Comparison of ENCODE assay signal across 17 cellular contexts in the genomic region with DNA sequence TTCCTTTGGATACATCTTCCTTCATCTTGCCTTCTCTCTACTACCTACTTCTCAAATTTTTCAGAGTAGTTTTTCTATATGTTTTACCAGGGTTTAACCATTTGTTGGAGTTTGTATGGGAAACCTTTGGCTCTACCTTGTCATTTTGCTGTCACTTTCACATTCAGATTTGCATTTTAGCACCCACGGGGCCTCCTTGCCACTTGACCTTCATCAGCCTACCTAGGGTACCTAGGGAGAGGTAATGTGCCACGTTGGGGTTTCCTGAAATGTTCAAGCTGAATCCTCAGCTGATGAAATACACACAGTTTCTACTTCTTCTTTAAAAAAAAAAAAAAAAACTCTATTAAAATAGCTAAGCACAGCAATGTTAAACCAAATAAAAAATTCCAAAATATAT.
"Had no signal": no experiment of that assay in that cellular context is flagged by ENCODE, and none has a peak within 500 bp of the region (broad histone marks: within the 10 kb centered on the region; RNA-seq: fewer than 3 reads in every experiment).

No MANE protein-coding gene starts in this region.

- H3K36me3 Mint-ChIP-seq: activated CD8-positive, alpha-beta memory T cell treated with anti-CD3 and anti-CD28 coated beads, Interleukin-2, amount 10 ng/mL, durations not matched to agents 7 days and 5 days; activated naive CD8-positive, alpha-beta T cell treated with anti-CD3 and anti-CD28 coated beads, Interleukin-2, amount 10 ng/mL, durations not matched to agents 7 days and 5 days; naive thymus-derived CD4-positive, alpha-beta T cell; stimulated activated effector memory CD8-positive, alpha-beta T cell treated with anti-CD3 and anti-CD28 coated beads, Interleukin-12 subunit alpha, Interleukin-12 subunit beta, amount 100 ng/mL, for 72 hours; type B pancreatic cell had no signal

- H3K27ac Mint-ChIP-seq: activated CD8-positive, alpha-beta memory T cell treated with anti-CD3 and anti-CD28 coated beads, Interleukin-2, amount 10 ng/mL, durations not matched to agents 7 days and 5 days; activated naive CD8-positive, alpha-beta T cell treated with anti-CD3 and anti-CD28 coated beads, Interleukin-2, amount 10 ng/mL, durations not matched to agents 7 days and 5 days; stimulated activated effector memory CD8-positive, alpha-beta T cell treated with anti-CD3 and anti-CD28 coated beads, Interleukin-12 subunit alpha, Interleukin-12 subunit beta, amount 100 ng/mL, for 72 hours; T-helper 17 cell; type B pancreatic cell had no signal

- H3K27me3 Mint-ChIP-seq: activated CD8-positive, alpha-beta memory T cell treated with anti-CD3 and anti-CD28 coated beads, Interleukin-2, amount 10 ng/mL, durations not matched to agents 7 days and 5 days had no signal

- ATAC-seq: activated CD8-positive, alpha-beta memory T cell treated with anti-CD3 and anti-CD28 coated beads, Interleukin-2, amount 10 ng/mL, durations not matched to agents 7 days and 5 days; activated T-cell treated with anti-CD3 and anti-CD28 coated beads, Interleukin-2, amount 50 U/mL, for 4 hours; naive thymus-derived CD4-positive, alpha-beta T cell; psoas muscle; right lobe of liver; stimulated activated effector memory CD8-positive, alpha-beta T cell treated with anti-CD3 and anti-CD28 coated beads, Interleukin-12 subunit alpha, Interleukin-12 subunit beta, amount 100 ng/mL, for 72 hours; T-helper 17 cell had no signal

- H3K4me3 Mint-ChIP-seq: activated CD8-positive, alpha-beta memory T cell treated with anti-CD3 and anti-CD28 coated beads, Interleukin-2, amount 10 ng/mL, durations not matched to agents 7 days and 5 days; activated naive CD8-positive, alpha-beta T cell treated with anti-CD3 and anti-CD28 coated beads, Interleukin-2, amount 10 ng/mL, durations not matched to agents 7 days and 5 days; activated T-cell treated with anti-CD3 and anti-CD28 coated beads, Interleukin-2, amount 50 U/mL, for 4 hours; stimulated activated effector memory CD8-positive, alpha-beta T cell treated with anti-CD3 and anti-CD28 coated beads, Interleukin-12 subunit alpha, Interleukin-12 subunit beta, amount 100 ng/mL, for 72 hours; T-helper 17 cell; type B pancreatic cell had no signal

- H3K9me3 ChIP-seq: breast epithelium, psoas muscle, right lobe of liver had no signal

- H3K36me3 ChIP-seq: breast epithelium, right lobe of liver had no signal

- H3K27ac ChIP-seq: breast epithelium, dorsolateral prefrontal cortex, psoas muscle, right lobe of liver had no signal

- H3K9me3 Mint-ChIP-seq: activated naive CD8-positive, alpha-beta T cell treated with anti-CD3 and anti-CD28 coated beads, Interleukin-2, amount 10 ng/mL, durations not matched to agents 7 days and 5 days; activated T-cell treated with anti-CD3 and anti-CD28 coated beads, Interleukin-2, amount 50 U/mL, for 4 hours; naive thymus-derived CD4-positive, alpha-beta T cell; stimulated activated effector memory CD8-positive, alpha-beta T cell treated with anti-CD3 and anti-CD28 coated beads, Interleukin-12 subunit alpha, Interleukin-12 subunit beta, amount 100 ng/mL, for 72 hours; type B pancreatic cell had no signal

- H3K4me3 ChIP-seq: breast epithelium, dorsolateral prefrontal cortex, psoas muscle, right lobe of liver had no signal

- DNase-seq: activated CD4-positive, alpha-beta T cell treated with anti-CD3 and anti-CD28 coated beads, Interleukin-2, amount 50 U/mL, for 1 hour; activated CD4-positive, CD25-positive, alpha-beta regulatory T cell; activated CD8-positive, alpha-beta memory T cell treated with anti-CD3 and anti-CD28 coated beads, Interleukin-2, amount 10 ng/mL, durations not matched to agents 7 days and 5 days; activated gamma-delta T cell; activated naive CD8-positive, alpha-beta T cell treated with anti-CD3 and anti-CD28 coated beads, Interleukin-2, amount 10 ng/mL, durations not matched to agents 7 days and 5 days; activated T-cell treated with anti-CD3 and anti-CD28 coated beads, Interleukin-2, amount 50 U/mL, for 4 hours; aorta; dorsolateral prefrontal cortex; hippocampal formation; naive thymus-derived CD4-positive, alpha-beta T cell; nucleus accumbens; psoas muscle; right lobe of liver; T-helper 17 cell had no signal
